10 cellular contexts compared by ENCODE assay signal in genomic region chr1:109198043-109198695, GRCh38. TPM values are rescaled to one million over a fixed set of nuclear protein-coding genes. Genes with fewer than 3 reads are reported as not detected.
DNase-seq lines count a peak whose midpoint lies in the region; ATAC-seq lines count a peak whose summit lies in the region.
"Had no signal": no experiment of that assay in that cellular context is flagged by ENCODE, and none has a peak within 500 bp of the region (broad histone marks: within the 10 kb centered on the region; RNA-seq: fewer than 3 reads in every experiment).

No MANE protein-coding gene starts in this region.

- DNase-seq in A172 (ENCODE audit: low spot score) (peak; percentile 85), M059J (ENCODE audit: low read depth) (peak; percentile 90), cerebellum (ENCODE audit: low spot score) (peak; percentile 20), left lobe of liver (ENCODE audit: low spot score) (no peak), NCI-H82 treated with DMSO at 0.1 percent for 48 hours (lab: John Stamatoyannopoulos, UW; ENCODE audit: unreplicated experiment) (no peak), NCI-H510A treated with DMSO at 0.1 percent for 48 hours (lab: John Stamatoyannopoulos, UW) (no peak)
- DNase-seq in stimulated activated CD8-positive, alpha-beta memory T cell treated with anti-CD3 and anti-CD28 coated beads, Interleukin-4, amount 100 ng/mL, for 48 hours, result no peak
- DNase-seq: effector CD8-positive, alpha-beta T cell; NCI-H2227 treated with DMSO at 0.1 percent for 48 hours had no signal

- ATAC-seq in left lobe of liver (peak; percentile 16), GM19328 (IDR thresholded peaks at IDR 0.05; ENCODE audit: unreplicated experiment) (no peak)

RNA-seq across cellular contexts. Expression of gene SARS1, which starts 15.5 kb away (rescaled TPM):
- total RNA-seq in A172 (2014; rRNA removed; shearing (Covaris generic)), result 224 and 232 TPM in 2 replicates
- total RNA-seq in M059J (2014; rRNA removed; shearing (Covaris generic)), result 110 and 149 TPM in 2 replicates
- total RNA-seq in cerebellum, result 81.8 TPM
- total RNA-seq in left lobe of liver, result 80.0 TPM

RNA-seq across cellular contexts. Expression of gene CELSR2, which starts 51.2 kb away (rescaled TPM):
- total RNA-seq in A172 (2014; rRNA removed; shearing (Covaris generic)), result 10.3 and 14.9 TPM in 2 replicates
- total RNA-seq in M059J (2014; rRNA removed; shearing (Covaris generic)), result 3.7 and 6.9 TPM in 2 replicates
- total RNA-seq in cerebellum (39.0 TPM), left lobe of liver (3.9 TPM)

Comparison
In these comparisons a context has a peak if more than half of its experiments do, and no peak if none do; other contexts are left out.
1. DNase-seq: peak in A172 (single experiment), M059J (single experiment) and cerebellum (single experiment); none in left lobe of liver (single experiment), stimulated activated CD8-positive, alpha-beta memory T cell treated with anti-CD3 and anti-CD28 coated beads, Interleukin-4, amount 100 ng/mL, for 48 hours (single experiment), NCI-H82 treated with DMSO at 0.1 percent for 48 hours (single experiment) and NCI-H510A treated with DMSO at 0.1 percent for 48 hours (single experiment).